In genomic region chr17:62995377-62995885, GRCh38 we compare ENCODE assay signal across 9 cellular contexts. TPM values are rescaled to one million over a fixed set of nuclear protein-coding genes. Genes with fewer than 3 reads are reported as not detected.
DNase-seq lines count a peak whose midpoint lies in the region; ATAC-seq, FAIRE-seq and TF ChIP-seq lines count a peak whose summit lies in the region.
"Had no signal": no experiment of that assay in that cellular context is flagged by ENCODE, and none has a peak within 500 bp of the region (broad histone marks: within the 10 kb centered on the region; RNA-seq: fewer than 3 reads in every experiment).

No MANE protein-coding gene starts in this region.

- peak; percentile 81 for TF ChIP-seq CTCF in WERI-Rb-1 (IDR thresholded peaks at IDR 0.05; ENCODE audit: low read depth, low read length)

- DNase-seq in activated CD4-positive, alpha-beta T cell treated with anti-CD3 and anti-CD28 coated beads, Interleukin-2, amount 10 ng/mL, durations not matched to agents 24 days and 14 days: peak; percentile 60
- no peak for DNase-seq in activated CD4-positive, alpha-beta T cell treated with anti-CD3 and anti-CD28 coated beads for 1 hour
- peak; percentile 60 for DNase-seq in NAMALWA (ENCODE audit: low spot score)
- peak; percentile 43 for DNase-seq in WERI-Rb-1
- no peak for DNase-seq in left cardiac atrium
- no peak for DNase-seq in GM19239 (ENCODE audit: insufficient read length, low spot score)

- H3K27ac ChIP-seq in WERI-Rb-1: no peak overlapping the region

- no peak overlapping the region for H3K4me3 ChIP-seq in WERI-Rb-1 (ENCODE audit: low read depth, low read length)

- H3K27ac Mint-ChIP-seq in activated CD4-positive, alpha-beta T cell treated with anti-CD3 and anti-CD28 coated beads, Interleukin-2, amount 10 ng/mL, durations not matched to agents 24 days and 14 days: no peak overlapping the region
- H3K27ac Mint-ChIP-seq in stimulated activated memory B cell treated with anti-CD40 and anti-IgM and Interleukin-4, amounts not matched to agents 10 μg/mL and 1 μg/mL and 100 μg/mL, for 72 hours: no peak overlapping the region
- H3K27ac Mint-ChIP-seq: activated naive CD8-positive, alpha-beta T cell had no signal

- intact Hi-C loops in activated CD4-positive, alpha-beta T cell treated with anti-CD3 and anti-CD28 coated beads, Interleukin-2, amount 10 ng/mL, durations not matched to agents 24 days and 14 days (cut with micrococcal nuclease): loop anchor here (10.0 kb wide), 1 partner anchor 409 kb away; no protein-coding TSS in a partner anchor
- intact Hi-C loops in left cardiac atrium (cut with DNase I): loop anchor here in 1 of 2 donors (10.0 kb wide), 1 partner anchor 409 kb away; no protein-coding TSS in a partner anchor

- no peaks in the 10 kb centered on the region for H3K36me3 Mint-ChIP-seq in activated CD4-positive, alpha-beta T cell treated with anti-CD3 and anti-CD28 coated beads, Interleukin-2, amount 10 ng/mL, durations not matched to agents 24 days and 14 days (ENCODE audit: low read depth)
- no peaks in the 10 kb centered on the region for H3K36me3 Mint-ChIP-seq in stimulated activated memory B cell treated with anti-CD40 and anti-IgM and Interleukin-4, amounts not matched to agents 10 μg/mL and 1 μg/mL and 100 μg/mL, for 72 hours
- H3K36me3 Mint-ChIP-seq: activated naive CD8-positive, alpha-beta T cell had no signal

- no peaks in the 10 kb centered on the region for H3K27me3 Mint-ChIP-seq in activated CD4-positive, alpha-beta T cell treated with anti-CD3 and anti-CD28 coated beads, Interleukin-2, amount 10 ng/mL, durations not matched to agents 24 days and 14 days
- peaks cover 7% of the 10 kb centered on the region for H3K27me3 Mint-ChIP-seq in stimulated activated memory B cell treated with anti-CD40 and anti-IgM and Interleukin-4, amounts not matched to agents 10 μg/mL and 1 μg/mL and 100 μg/mL, for 72 hours
- H3K27me3 Mint-ChIP-seq: activated naive CD8-positive, alpha-beta T cell had no signal

- no peaks in the 10 kb centered on the region for H3K4me1 Mint-ChIP-seq in activated CD4-positive, alpha-beta T cell treated with anti-CD3 and anti-CD28 coated beads, Interleukin-2, amount 10 ng/mL, durations not matched to agents 24 days and 14 days
- H3K4me1 Mint-ChIP-seq in stimulated activated memory B cell treated with anti-CD40 and anti-IgM and Interleukin-4, amounts not matched to agents 10 μg/mL and 1 μg/mL and 100 μg/mL, for 72 hours: peaks cover 7% of the 10 kb centered on the region

- no peaks in the 10 kb centered on the region for H3K9me3 Mint-ChIP-seq in activated CD4-positive, alpha-beta T cell treated with anti-CD3 and anti-CD28 coated beads, Interleukin-2, amount 10 ng/mL, durations not matched to agents 24 days and 14 days
- no peaks in the 10 kb centered on the region for H3K9me3 Mint-ChIP-seq in stimulated activated memory B cell treated with anti-CD40 and anti-IgM and Interleukin-4, amounts not matched to agents 10 μg/mL and 1 μg/mL and 100 μg/mL, for 72 hours

- no peaks in the 10 kb centered on the region for H3K9me3 ChIP-seq in WERI-Rb-1 (ENCODE audit: severe bottlenecking)

- no peak for FAIRE-seq in GM19239 (lab: Jason Lieb, UNC)

- no peaks in the 10 kb centered on the region for H3K27me3 ChIP-seq in WERI-Rb-1 (ENCODE audit: insufficient read depth, low read depth, severe bottlenecking)

- peak; percentile 55 to 69 for ATAC-seq in left cardiac atrium
- peak; percentile 39 for ATAC-seq in stimulated activated memory B cell treated with anti-CD40 and anti-IgM and Interleukin-4, amounts not matched to agents 10 μg/mL and 1 μg/mL and 100 μg/mL, for 72 hours
- no peak for ATAC-seq in GM19467 (IDR thresholded peaks at IDR 0.05; ENCODE audit: unreplicated experiment)

- H3K4me3 Mint-ChIP-seq in activated CD4-positive, alpha-beta T cell treated with anti-CD3 and anti-CD28 coated beads, Interleukin-2, amount 10 ng/mL, durations not matched to agents 24 days and 14 days: no peak overlapping the region
- H3K4me3 Mint-ChIP-seq in stimulated activated memory B cell treated with anti-CD40 and anti-IgM and Interleukin-4, amounts not matched to agents 10 μg/mL and 1 μg/mL and 100 μg/mL, for 72 hours: no peak overlapping the region
- H3K4me3 Mint-ChIP-seq: activated naive CD8-positive, alpha-beta T cell had no signal

- H3K36me3 ChIP-seq in WERI-Rb-1: no peaks in the 10 kb centered on the region

RNA-seq across cellular contexts. Expression of gene TANC2, which starts 29.4 kb away (rescaled TPM):
- total RNA-seq in activated CD4-positive, alpha-beta T cell treated with anti-CD3 and anti-CD28 coated beads, Interleukin-2, amount 10 ng/mL, durations not matched to agents 24 days and 14 days: 0.58 and 0.92 TPM in 2 replicates
- 10 to 100 TPM in 1 of 2 donors, 1 to 10 TPM in 1; 9.9 to 14.1 TPM for total RNA-seq in left cardiac atrium

Comparison
In these comparisons a context has a peak if more than half of its experiments do, and no peak if none do; other contexts are left out.
1. DNase-seq: peak in activated CD4-positive, alpha-beta T cell treated with anti-CD3 and anti-CD28 coated beads, Interleukin-2, amount 10 ng/mL, durations not matched to agents 24 days and 14 days (single experiment), NAMALWA (single experiment) and WERI-Rb-1 (single experiment); none in activated CD4-positive, alpha-beta T cell treated with anti-CD3 and anti-CD28 coated beads for 1 hour (single experiment), left cardiac atrium (single experiment) and GM19239 (single experiment).